In the genomic region with DNA sequence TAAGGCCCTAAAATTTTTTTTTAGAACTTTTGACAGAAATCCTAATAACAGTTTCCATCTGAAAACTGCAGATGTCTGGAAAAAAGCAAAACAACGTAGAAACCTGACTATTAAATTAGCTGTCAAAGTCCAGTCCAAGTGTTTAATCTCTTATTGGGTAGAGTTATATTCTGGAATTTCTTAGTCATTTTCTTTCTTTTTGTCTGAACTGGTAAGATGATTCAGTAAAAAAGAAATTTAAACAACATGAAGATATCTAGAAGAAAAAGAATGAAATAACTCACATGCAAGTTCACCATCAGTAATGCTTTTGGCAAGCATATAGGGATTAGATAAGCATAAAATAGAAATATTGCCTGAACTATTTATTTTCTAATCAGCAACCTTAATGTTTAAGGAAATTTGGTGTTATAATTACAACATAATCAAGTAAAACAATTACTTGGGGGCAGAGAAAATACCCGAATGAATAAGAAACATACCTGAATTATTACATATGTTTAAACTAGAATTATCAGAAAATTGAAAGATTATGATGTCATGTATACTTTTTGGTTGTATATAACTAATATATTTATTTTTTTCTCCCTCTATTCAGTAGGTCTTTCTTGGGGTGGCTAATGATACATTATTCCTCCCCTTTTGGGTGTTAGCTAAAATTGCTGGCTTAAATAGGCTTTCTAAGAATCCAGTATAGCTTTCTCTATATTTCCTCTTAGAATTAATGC, we compare ENCODE assay signal across 2 cellular contexts.
TF ChIP-seq lines count a peak whose summit lies in the region.

No MANE protein-coding gene starts in this region.

TF ChIP-seq in HepG2, 621 proteins besides CTCF, POLR2A, EP300 and RAD21:
- TF ChIP-seq ATF7 (IDR thresholded peaks at IDR 0.05) (peak; percentile 76), ATF7 (CRISPR knock-in tag; IDR thresholded peaks at IDR 0.05) (no peak)
- TF ChIP-seq, protein P1, sequence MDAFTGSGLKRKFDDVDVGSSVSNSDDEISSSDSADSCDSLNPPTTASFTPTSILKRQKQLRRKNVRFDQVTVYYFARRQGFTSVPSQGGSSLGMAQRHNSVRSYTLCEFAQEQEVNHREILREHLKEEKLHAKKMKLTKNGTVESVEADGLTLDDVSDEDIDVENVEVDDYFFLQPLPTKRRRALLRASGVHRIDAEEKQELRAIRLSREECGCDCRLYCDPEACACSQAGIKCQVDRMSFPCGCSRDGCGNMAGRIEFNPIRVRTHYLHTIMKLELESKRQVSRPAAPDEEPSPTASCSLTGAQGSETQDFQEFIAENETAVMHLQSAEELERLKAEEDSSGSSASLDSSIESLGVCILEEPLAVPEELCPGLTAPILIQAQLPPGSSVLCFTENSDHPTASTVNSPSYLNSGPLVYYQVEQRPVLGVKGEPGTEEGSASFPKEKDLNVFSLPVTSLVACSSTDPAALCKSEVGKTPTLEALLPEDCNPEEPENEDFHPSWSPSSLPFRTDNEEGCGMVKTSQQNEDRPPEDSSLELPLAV (CRISPR knock-in tag; conservative IDR thresholded peaks at IDR 0.05; ENCODE audit: low read depth), result no peak

TF ChIP-seq in WTC11, 78 proteins besides CTCF, POLR2A, EP300 and RAD21 (continued from another document):
- TF ChIP-seq, protein P2, sequence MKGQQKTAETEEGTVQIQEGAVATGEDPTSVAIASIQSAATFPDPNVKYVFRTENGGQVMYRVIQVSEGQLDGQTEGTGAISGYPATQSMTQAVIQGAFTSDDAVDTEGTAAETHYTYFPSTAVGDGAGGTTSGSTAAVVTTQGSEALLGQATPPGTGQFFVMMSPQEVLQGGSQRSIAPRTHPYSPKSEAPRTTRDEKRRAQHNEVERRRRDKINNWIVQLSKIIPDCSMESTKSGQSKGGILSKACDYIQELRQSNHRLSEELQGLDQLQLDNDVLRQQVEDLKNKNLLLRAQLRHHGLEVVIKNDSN (CRISPR knock-in tag; IDR thresholded peaks at IDR 0.05), result no peak
- no peak for TF ChIP-seq ELF4 (CRISPR knock-in tag; IDR thresholded peaks at IDR 0.05; ENCODE audit: low read depth)
- TF ChIP-seq MYBL2 (CRISPR knock-in tag; IDR thresholded peaks at IDR 0.05), result no peak
- TF ChIP-seq, protein P3, sequence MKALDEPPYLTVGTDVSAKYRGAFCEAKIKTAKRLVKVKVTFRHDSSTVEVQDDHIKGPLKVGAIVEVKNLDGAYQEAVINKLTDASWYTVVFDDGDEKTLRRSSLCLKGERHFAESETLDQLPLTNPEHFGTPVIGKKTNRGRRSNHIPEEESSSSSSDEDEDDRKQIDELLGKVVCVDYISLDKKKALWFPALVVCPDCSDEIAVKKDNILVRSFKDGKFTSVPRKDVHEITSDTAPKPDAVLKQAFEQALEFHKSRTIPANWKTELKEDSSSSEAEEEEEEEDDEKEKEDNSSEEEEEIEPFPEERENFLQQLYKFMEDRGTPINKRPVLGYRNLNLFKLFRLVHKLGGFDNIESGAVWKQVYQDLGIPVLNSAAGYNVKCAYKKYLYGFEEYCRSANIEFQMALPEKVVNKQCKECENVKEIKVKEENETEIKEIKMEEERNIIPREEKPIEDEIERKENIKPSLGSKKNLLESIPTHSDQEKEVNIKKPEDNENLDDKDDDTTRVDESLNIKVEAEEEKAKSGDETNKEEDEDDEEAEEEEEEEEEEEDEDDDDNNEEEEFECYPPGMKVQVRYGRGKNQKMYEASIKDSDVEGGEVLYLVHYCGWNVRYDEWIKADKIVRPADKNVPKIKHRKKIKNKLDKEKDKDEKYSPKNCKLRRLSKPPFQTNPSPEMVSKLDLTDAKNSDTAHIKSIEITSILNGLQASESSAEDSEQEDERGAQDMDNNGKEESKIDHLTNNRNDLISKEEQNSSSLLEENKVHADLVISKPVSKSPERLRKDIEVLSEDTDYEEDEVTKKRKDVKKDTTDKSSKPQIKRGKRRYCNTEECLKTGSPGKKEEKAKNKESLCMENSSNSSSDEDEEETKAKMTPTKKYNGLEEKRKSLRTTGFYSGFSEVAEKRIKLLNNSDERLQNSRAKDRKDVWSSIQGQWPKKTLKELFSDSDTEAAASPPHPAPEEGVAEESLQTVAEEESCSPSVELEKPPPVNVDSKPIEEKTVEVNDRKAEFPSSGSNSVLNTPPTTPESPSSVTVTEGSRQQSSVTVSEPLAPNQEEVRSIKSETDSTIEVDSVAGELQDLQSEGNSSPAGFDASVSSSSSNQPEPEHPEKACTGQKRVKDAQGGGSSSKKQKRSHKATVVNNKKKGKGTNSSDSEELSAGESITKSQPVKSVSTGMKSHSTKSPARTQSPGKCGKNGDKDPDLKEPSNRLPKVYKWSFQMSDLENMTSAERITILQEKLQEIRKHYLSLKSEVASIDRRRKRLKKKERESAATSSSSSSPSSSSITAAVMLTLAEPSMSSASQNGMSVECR (CRISPR knock-in tag; IDR thresholded peaks at IDR 0.05; ENCODE audit: borderline replicate concordance), result no peak
- TF ChIP-seq TEAD1 (CRISPR knock-in tag; IDR thresholded peaks at IDR 0.05), result no peak
- TF ChIP-seq ZBTB21 (CRISPR knock-in tag; IDR thresholded peaks at IDR 0.05; ENCODE audit: borderline replicate concordance), result no peak
